12 cellular contexts compared by ENCODE assay signal in the genomic region with DNA sequence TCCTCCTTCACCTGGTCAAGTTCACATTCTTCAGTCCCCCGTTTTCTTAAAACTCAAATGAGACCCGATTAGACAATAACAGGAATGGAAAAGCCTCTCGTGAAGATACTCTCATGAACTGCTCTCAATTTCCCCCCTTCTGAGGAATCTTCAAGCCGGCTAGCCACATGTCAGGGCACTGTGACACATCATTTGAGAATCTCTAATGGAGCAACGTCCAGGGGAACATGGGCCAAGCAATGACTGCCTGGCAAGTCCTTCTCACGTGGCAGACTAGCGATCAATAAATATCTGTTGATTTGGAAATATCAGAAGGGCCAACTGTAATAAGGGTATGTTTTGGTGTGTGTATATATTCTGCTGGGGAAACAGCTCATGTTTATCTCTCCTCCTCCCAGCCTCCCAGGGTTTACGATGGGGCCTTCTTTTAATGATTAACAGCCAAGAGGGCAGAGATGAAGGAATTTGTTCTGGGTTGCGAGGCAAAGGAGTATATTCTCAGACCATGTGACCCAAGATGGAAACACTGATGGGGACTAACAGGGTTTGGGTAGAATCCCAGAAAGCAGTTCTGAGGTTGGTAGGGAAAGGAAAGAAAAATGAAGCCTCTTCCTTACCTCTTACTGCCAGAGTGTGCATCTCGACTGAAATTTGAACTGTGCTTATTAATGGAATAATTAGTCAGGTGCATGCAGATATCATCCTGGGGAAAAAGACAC. TPM values are rescaled to one million over a fixed set of nuclear protein-coding genes. Genes with fewer than 3 reads are reported as not detected.
DNase-seq lines count a peak whose midpoint lies in the region; ATAC-seq, FAIRE-seq and TF ChIP-seq lines count a peak whose summit lies in the region.
"Had no signal": no experiment of that assay in that cellular context is flagged by ENCODE, and none has a peak within 500 bp of the region (broad histone marks: within the 10 kb centered on the region; RNA-seq: fewer than 3 reads in every experiment).

No MANE protein-coding gene starts in this region.

- no peak for FAIRE-seq in kidney (lab: Jason Lieb, UNC)

- H3K36me3 Mint-ChIP-seq in type B pancreatic cell, result no peaks in the 10 kb centered on the region
- H3K36me3 Mint-ChIP-seq: T-cell had no signal

- H3K27ac ChIP-seq in GM23248 (peak overlapping the region; percentile 70), VCaP (peak overlapping the region; percentile 99), kidney (ENCODE audit: low read depth in 2 of 2, low read length in 2 of 2) (peak overlapping the region; percentile 61 to 78)

- peaks cover 15% of the 10 kb centered on the region for H3F3A ChIP-seq in GM23248 (ENCODE audit: insufficient read depth)

- H3K4me1 Mint-ChIP-seq in type B pancreatic cell (ENCODE audit: unreplicated experiment), result peaks cover 17% of the 10 kb centered on the region

- H3K4me1 ChIP-seq in GM23248 (ENCODE audit: insufficient read depth) (peaks cover 16% of the 10 kb centered on the region), kidney (ENCODE audit: control insufficient read depth in 1 of 2, insufficient read depth in 1 of 2, low read depth in 1 of 2, low read length in 2 of 2) (peaks cover 54 to 57% of the 10 kb centered on the region in 2 donors)

- no peaks in the 10 kb centered on the region for H3K9me3 Mint-ChIP-seq in type B pancreatic cell
- H3K9me3 Mint-ChIP-seq: T-cell had no signal

- ATAC-seq in HG03108 (IDR thresholded peaks at IDR 0.05; ENCODE audit: unreplicated experiment) (no peak), HG02763 (IDR thresholded peaks at IDR 0.05; ENCODE audit: unreplicated experiment) (no peak)
- ATAC-seq: T-cell had no signal

- no peaks in the 10 kb centered on the region for H3K36me3 ChIP-seq in GM23248 (ENCODE audit: low read depth)
- no peaks in the 10 kb centered on the region for H3K36me3 ChIP-seq in kidney (ENCODE audit: control insufficient read depth in 1 of 2, insufficient read depth in 2 of 2, low read length in 2 of 2)

- H3K9me3 ChIP-seq in GM23248 (ENCODE audit: low read depth) (no peaks in the 10 kb centered on the region), kidney (ENCODE audit: control insufficient read depth in 1 of 2, low read length in 2 of 2) (no peaks in the 10 kb centered on the region)

- no peaks in the 10 kb centered on the region for H3K9me2 ChIP-seq in GM23248 (ENCODE audit: insufficient read depth)

- no peaks in the 10 kb centered on the region for H4K20me1 ChIP-seq in GM23248 (ENCODE audit: insufficient read depth)

- H3K9ac ChIP-seq in GM23248 (peak overlapping the region; percentile 32; the same call in 1 of the 2 replicates), kidney (ENCODE audit: low read length in 2 of 2) (no peak overlapping the region)

- peak overlapping the region; percentile 54 for H3K4me2 ChIP-seq in GM23248 (ENCODE audit: unreplicated experiment)

- intact Hi-C loops in kidney (cut with DNase I), result loop anchor here (10.0 kb wide), 1 partner anchor 71 kb away; the partner anchor contains the start of genes HOXB13, PRAC1 and PRAC2

- TF ChIP-seq CTCF in VCaP (conservative IDR thresholded peaks at IDR 0.05), result no peak
- no peak for TF ChIP-seq CTCF in kidney (IDR thresholded peaks at IDR 0.05; ENCODE audit: borderline replicate concordance, extremely low read depth, insufficient read depth)
- TF ChIP-seq CTCF in type B pancreatic cell (conservative IDR thresholded peaks at IDR 0.05), result no peak

- DNase-seq in GM23248, result peak; percentile 94
- no peak for DNase-seq in kidney
- no peak for DNase-seq in type B pancreatic cell (ENCODE audit: extremely low spot score, unreplicated experiment)
- DNase-seq in Kasumi-1 (lab: John Stamatoyannopoulos, UW), result no peak
- DNase-seq in middle frontal gyrus (ENCODE audit: extremely low spot score, low spot score), result no peak
- DNase-seq: caudate nucleus, NCI-H510A, T-cell had no signal

- H3K4me3 ChIP-seq in GM23248, result no peak overlapping the region
- H3K4me3 ChIP-seq in kidney (ENCODE audit: low read length in 2 of 2), result no peak overlapping the region

- no peaks in the 10 kb centered on the region for H3K27me3 ChIP-seq in GM23248 (replicated peaks; ENCODE audit: insufficient read depth)

- H3K79me2 ChIP-seq in GM23248 (ENCODE audit: insufficient read depth), result no peaks in the 10 kb centered on the region

- in situ Hi-C loops in GM23248 (cut with MboI), result no loop called here

- H3K4me3 Mint-ChIP-seq in type B pancreatic cell, result peak overlapping the region; percentile 59
- H3K4me3 Mint-ChIP-seq: T-cell had no signal

- 3 to 5% methylated on average over 10 of the region's 10 CpGs for WGBS in GM23248 (ENCODE audit: low coverage in 1 of 2, low lambda C conversion rate in 2 of 2, missing lambda C conversion rate in 2 of 2), 2 experiments

- H3K27ac Mint-ChIP-seq in type B pancreatic cell, result peak overlapping the region; percentile 86
- H3K27ac Mint-ChIP-seq: T-cell had no signal

- peaks cover 47% of the 10 kb centered on the region for H3K27me3 Mint-ChIP-seq in type B pancreatic cell

- H2AFZ ChIP-seq in GM23248, result peak overlapping the region; percentile 70

RNA-seq across cellular contexts. Expression of gene TTLL6, which starts 21.4 kb away (rescaled TPM):
- total RNA-seq in GM23248 (2014; rRNA removed; shearing (Covaris generic)), result not detected in 2 replicates
- polyA plus RNA-seq in GM23248 (2016; fragmentation: Nextera tagmentation; extraction: Ambion mirVana) (not detected in 2 replicates), kidney (ENCODE audit: insufficient read depth, low read depth, low replicate concordance) (4.2 TPM)
- total RNA-seq in kidney (2.3 TPM), type B pancreatic cell (ENCODE audit: low replicate concordance) (2.8 and 3.5 TPM in 2 replicates)
- total RNA-seq: pulmonary artery endothelial cell, T-cell had no signal

RNA-seq across cellular contexts. Expression of gene CALCOCO2, which starts 35.2 kb away (rescaled TPM):
- total RNA-seq in GM23248 (2014; rRNA removed; shearing (Covaris generic)), result 40.9 and 60.6 TPM in 2 replicates
- polyA plus RNA-seq in GM23248 (2016; fragmentation: Nextera tagmentation; extraction: Ambion mirVana) (92.4 and 101 TPM in 2 replicates), kidney (ENCODE audit: insufficient read depth, low read depth, low replicate concordance) (63.6 TPM)
- total RNA-seq in kidney (157 TPM), type B pancreatic cell (ENCODE audit: low replicate concordance) (74.5 and 99.7 TPM in 2 replicates)
